9 cellular contexts compared by ENCODE assay signal in the genomic region with DNA sequence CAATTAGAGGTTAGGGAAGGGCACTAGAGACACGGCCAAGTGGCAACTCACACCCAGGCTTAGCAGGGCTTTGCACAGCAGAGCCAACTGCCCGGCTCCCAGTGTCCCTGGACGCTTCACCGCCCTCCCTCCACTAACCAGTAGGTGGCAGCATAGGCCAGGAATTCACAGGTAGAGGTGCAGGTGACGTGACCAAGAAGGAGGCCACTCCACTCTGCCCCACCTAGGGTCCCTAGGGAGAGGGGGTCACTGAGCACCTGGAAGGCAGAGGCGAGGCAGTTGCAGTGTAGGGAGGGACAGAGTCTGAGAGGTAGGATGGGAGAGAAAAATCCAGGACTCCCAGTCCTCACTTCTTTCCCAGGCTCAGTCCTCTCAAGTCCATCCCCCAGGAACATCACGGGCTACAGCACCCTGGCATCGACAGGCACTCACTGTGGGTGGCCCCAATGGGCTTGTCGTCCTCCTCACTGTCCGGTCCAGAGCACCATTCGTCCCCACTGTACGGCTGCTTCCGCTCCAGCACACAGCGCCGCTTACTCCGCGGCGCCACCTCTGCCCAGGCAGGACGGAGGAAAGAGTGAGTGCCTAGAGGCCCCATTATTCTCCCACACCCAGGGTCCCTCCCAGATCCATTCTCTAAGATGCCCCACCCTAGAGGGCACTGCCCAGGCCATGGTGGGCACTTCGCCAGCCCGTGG. TPM values are rescaled to one million over a fixed set of nuclear protein-coding genes. Genes with fewer than 3 reads are reported as not detected.
DNase-seq lines count a peak whose midpoint lies in the region; ATAC-seq and TF ChIP-seq lines count a peak whose summit lies in the region.
"Had no signal": no experiment of that assay in that cellular context is flagged by ENCODE, and none has a peak within 500 bp of the region (broad histone marks: within the 10 kb centered on the region; RNA-seq: fewer than 3 reads in every experiment).

No MANE protein-coding gene starts in this region.

- ATAC-seq in HG03135 (IDR thresholded peaks at IDR 0.05; ENCODE audit: unreplicated experiment) (peak; percentile 63), HG03039 (IDR thresholded peaks at IDR 0.05; ENCODE audit: unreplicated experiment) (no peak)
- peak; percentile 61 for ATAC-seq in activated CD8-positive, alpha-beta T cell treated with anti-CD3 and anti-CD28 coated beads for 36 hours
- peak; percentile 64 for ATAC-seq in effector memory CD8-positive, alpha-beta T cell (replicated peaks)

- POLR2A ChIA-PET in activated CD8-positive, alpha-beta T cell treated with anti-CD3 and anti-CD28 coated beads for 36 hours (lab: Charles Lee) = no interaction called here

- intact Hi-C loops in activated CD8-positive, alpha-beta T cell treated with anti-CD3 and anti-CD28 coated beads for 36 hours (cut with micrococcal nuclease) = loop anchor here (2.0 kb wide), 1 partner anchor 50 kb away; the partner anchor contains the start of gene UPK2

- peak; percentile 92 for DNase-seq in GM10266 (ENCODE audit: extremely low spot score)
- peak; percentile 85 for DNase-seq in NCI-H69 (lab: John Stamatoyannopoulos, UW)
- peak; percentile 92 for DNase-seq in activated CD8-positive, alpha-beta T cell treated with anti-CD3 and anti-CD28 coated beads for 36 hours
- DNase-seq in effector memory CD8-positive, alpha-beta T cell = peak; percentile 88 to 91 (median 89)
- peak in 1 of 2 experiments; percentile 93 for DNase-seq in mesothelial cell of epicardium (ENCODE audit: low spot score in 2 of 2, unreplicated experiment in 2 of 2)
- DNase-seq in stimulated activated CD8-positive, alpha-beta memory T cell treated with anti-CD3 and anti-CD28 coated beads, Interleukin-4, amount 100 ng/mL, for 1 hour (ENCODE audit: low read depth in 2 of 2, low spot score in 1 of 2) = peak; percentile 75 to 78

- CTCF ChIA-PET in activated CD8-positive, alpha-beta T cell treated with anti-CD3 and anti-CD28 coated beads for 36 hours (lab: Charles Lee) = interaction anchor here (0.7 to 2.4 kb wide), 15 partner anchors 12 to 217 kb away, joined by 3 to 20 read pairs (median 4); partner anchors contain the start of genes DDX6 and UPK2

- TF ChIP-seq CTCF in GM10266 (IDR thresholded peaks at IDR 0.05; ENCODE audit: control insufficient read depth, insufficient read depth, low read depth, missing control alignments) (peak; percentile 92), mesothelial cell of epicardium (IDR thresholded peaks at IDR 0.05; ENCODE audit: unreplicated experiment) (peak; percentile 94)
- peak; percentile 86 for TF ChIP-seq CTCF in activated CD8-positive, alpha-beta T cell treated with anti-CD3 and anti-CD28 coated beads for 36 hours (IDR thresholded peaks at IDR 0.05)

- peaks cover 44% of the 10 kb centered on the region for H3K4me1 Mint-ChIP-seq in activated CD8-positive, alpha-beta T cell treated with anti-CD3 and anti-CD28 coated beads for 36 hours (ENCODE audit: low read depth)
- H3K4me1 Mint-ChIP-seq in effector memory CD8-positive, alpha-beta T cell (ENCODE audit: low read depth in 2 of 2) = peaks cover 33 to 39% of the 10 kb centered on the region in 2 donors
- peaks cover 39% of the 10 kb centered on the region for H3K4me1 Mint-ChIP-seq in mesothelial cell of epicardium

- H3K4me3 Mint-ChIP-seq in activated CD8-positive, alpha-beta T cell treated with anti-CD3 and anti-CD28 coated beads for 36 hours = no peak overlapping the region
- peak overlapping the region; percentile 41 to 49 for H3K4me3 Mint-ChIP-seq in effector memory CD8-positive, alpha-beta T cell
- peak overlapping the region; percentile 41 for H3K4me3 Mint-ChIP-seq in mesothelial cell of epicardium

- peaks cover 19% of the 10 kb centered on the region for H3K36me3 Mint-ChIP-seq in activated CD8-positive, alpha-beta T cell treated with anti-CD3 and anti-CD28 coated beads for 36 hours (ENCODE audit: low read depth)
- H3K36me3 Mint-ChIP-seq in effector memory CD8-positive, alpha-beta T cell (ENCODE audit: insufficient read depth) = peaks cover 87% of the 10 kb centered on the region
- H3K36me3 Mint-ChIP-seq in mesothelial cell of epicardium = peaks cover 3% of the 10 kb centered on the region

- H3K9me3 Mint-ChIP-seq in activated CD8-positive, alpha-beta T cell treated with anti-CD3 and anti-CD28 coated beads for 36 hours = no peaks in the 10 kb centered on the region
- no peaks in the 10 kb centered on the region for H3K9me3 Mint-ChIP-seq in effector memory CD8-positive, alpha-beta T cell
- H3K9me3 Mint-ChIP-seq in mesothelial cell of epicardium = no peaks in the 10 kb centered on the region

- H3K27me3 Mint-ChIP-seq in activated CD8-positive, alpha-beta T cell treated with anti-CD3 and anti-CD28 coated beads for 36 hours = no peaks in the 10 kb centered on the region
- no peaks in the 10 kb centered on the region for H3K27me3 Mint-ChIP-seq in effector memory CD8-positive, alpha-beta T cell
- H3K27me3 Mint-ChIP-seq in mesothelial cell of epicardium (ENCODE audit: low read depth) = no peaks in the 10 kb centered on the region

- peak overlapping the region; percentile 85 for H3K27ac Mint-ChIP-seq in activated CD8-positive, alpha-beta T cell treated with anti-CD3 and anti-CD28 coated beads for 36 hours
- peak overlapping the region; percentile 89 to 96 for H3K27ac Mint-ChIP-seq in effector memory CD8-positive, alpha-beta T cell
- peak overlapping the region; percentile 88 for H3K27ac Mint-ChIP-seq in mesothelial cell of epicardium

RNA-seq across cellular contexts. Expression of gene BCL9L, which starts 18.5 kb away (rescaled TPM):
- total RNA-seq in activated CD8-positive, alpha-beta T cell treated with anti-CD3 and anti-CD28 coated beads for 36 hours = 10 to 100 TPM; 35.9 to 38.8 TPM
- 88.6 to 92.4 TPM (median 91.7 TPM) in 3 replicates for total RNA-seq in mesothelial cell of epicardium

RNA-seq across cellular contexts. Expression of gene CXCR5, which starts 23.5 kb away (rescaled TPM):
- total RNA-seq in activated CD8-positive, alpha-beta T cell treated with anti-CD3 and anti-CD28 coated beads for 36 hours = under 1 TPM; 0.60 to 0.92 TPM
- total RNA-seq in mesothelial cell of epicardium = not detected in 3 replicates
- total RNA-seq: temporal lobe had no signal

RNA-seq across cellular contexts. Expression of gene UPK2, which starts 48.9 kb away (rescaled TPM):
- total RNA-seq in activated CD8-positive, alpha-beta T cell treated with anti-CD3 and anti-CD28 coated beads for 36 hours = 1 to 10 TPM; 1.5 to 2.2 TPM
- total RNA-seq in mesothelial cell of epicardium = 2.2 to 3.0 TPM (median 2.7 TPM) in 3 replicates
- total RNA-seq: temporal lobe had no signal
